ENCODE assay signal across 8 cellular contexts in genomic region chr1:26335774-26336476, GRCh38. TPM values are rescaled to one million over a fixed set of nuclear protein-coding genes. Genes with fewer than 3 reads are reported as not detected.
DNase-seq lines count a peak whose midpoint lies in the region; ATAC-seq and TF ChIP-seq lines count a peak whose summit lies in the region.

No MANE protein-coding gene starts in this region.

- H3K4me3 Mint-ChIP-seq in CD8-positive, alpha-beta T cell = peak overlapping the region; percentile 87
- peak overlapping the region; percentile 89 for H3K4me3 Mint-ChIP-seq in central memory CD8-positive, alpha-beta T cell

- intact Hi-C loops in CD8-positive, alpha-beta T cell (cut with DNase I, micrococcal nuclease) = loop anchor here (1.0 to 2.0 kb wide), 6 partner anchors 22 to 102 kb away; partner anchors contain the start of gene CEP85 (in 1 of the 2)

- peak overlapping the region; percentile 52 for H3K27ac Mint-ChIP-seq in CD8-positive, alpha-beta T cell
- peak overlapping the region; percentile 29 for H3K27ac Mint-ChIP-seq in central memory CD8-positive, alpha-beta T cell (ENCODE audit: low read depth)

- peak overlapping the region; percentile 89 for H3K4me3 ChIP-seq in CD8-positive, alpha-beta T cell (ENCODE audit: low read depth, low read length)
- peak overlapping the region; percentile 74 for H3K4me3 ChIP-seq in Loucy (ENCODE audit: low read length, poor library complexity, severe bottlenecking)
- peak overlapping the region; percentile 38 to 47 for H3K4me3 ChIP-seq in muscle layer of colon (ENCODE audit: low read depth in 1 of 2, low read length in 2 of 2)

- peaks cover 18% of the 10 kb centered on the region for H3K4me1 ChIP-seq in CD8-positive, alpha-beta T cell (ENCODE audit: insufficient read depth, low read length)
- H3K4me1 ChIP-seq in Loucy (ENCODE audit: insufficient read depth, low read length, poor library complexity, severe bottlenecking) (peaks cover 19% of the 10 kb centered on the region), muscle layer of colon (ENCODE audit: insufficient read depth, low read length) (no peaks in the 10 kb centered on the region)

- peaks cover 1% of the 10 kb centered on the region for H3K36me3 Mint-ChIP-seq in CD8-positive, alpha-beta T cell
- peaks cover 2% of the 10 kb centered on the region for H3K36me3 Mint-ChIP-seq in central memory CD8-positive, alpha-beta T cell (ENCODE audit: insufficient read depth)

- peak; percentile 20 for ATAC-seq in CD8-positive, alpha-beta T cell
- no peak for ATAC-seq in central memory CD8-positive, alpha-beta T cell (replicated peaks; ENCODE audit: extremely low read depth, poor library complexity, severe bottlenecking)
- ATAC-seq in HG03097 (IDR thresholded peaks at IDR 0.05; ENCODE audit: low FRiP score, unreplicated experiment) = no peak
- ATAC-seq in GM21786 (IDR thresholded peaks at IDR 0.05; ENCODE audit: unreplicated experiment) = no peak

- POLR2A ChIA-PET in CD8-positive, alpha-beta T cell (lab: Charles Lee) = interaction anchor here (0.8 kb wide), 2 partner anchors 14 to 53 kb away, joined by 3 read pairs; no protein-coding TSS in a partner anchor
- POLR2A ChIA-PET in GM10248 (lab: Yijun Ruan, JAX) = no interaction called here

- no peaks in the 10 kb centered on the region for H3F3A ChIP-seq in Loucy (ENCODE audit: low read depth)

- H3K9ac ChIP-seq in Loucy (ENCODE audit: low read depth, low read length, poor library complexity, severe bottlenecking) (peak overlapping the region; percentile 50), muscle layer of colon (ENCODE audit: low read length) (no peak overlapping the region)

- peak overlapping the region; percentile 62 for H3K4me2 ChIP-seq in Loucy (ENCODE audit: low read depth, low read length, poor library complexity, severe bottlenecking)

- no peaks in the 10 kb centered on the region for H3K9me3 ChIP-seq in CD8-positive, alpha-beta T cell (ENCODE audit: low read length)
- no peaks in the 10 kb centered on the region for H3K9me3 ChIP-seq in Loucy (ENCODE audit: insufficient read depth, low read depth, low read length)
- H3K9me3 ChIP-seq in muscle layer of colon (ENCODE audit: low read length) = no peaks in the 10 kb centered on the region

- H3K27ac ChIP-seq in CD8-positive, alpha-beta T cell (ENCODE audit: low read depth, low read length) = no peak overlapping the region
- no peak overlapping the region for H3K27ac ChIP-seq in muscle layer of colon (ENCODE audit: low read depth, low read length)

- no peaks in the 10 kb centered on the region for H3K79me2 ChIP-seq in Loucy (ENCODE audit: insufficient read depth, low read length)

- H4K20me1 ChIP-seq in Loucy (ENCODE audit: insufficient read depth, low read length, poor library complexity, severe bottlenecking) = no peaks in the 10 kb centered on the region

- peak overlapping the region; percentile 71 for H2AFZ ChIP-seq in Loucy (ENCODE audit: low read length)

- H3K9me3 Mint-ChIP-seq in CD8-positive, alpha-beta T cell = no peaks in the 10 kb centered on the region
- H3K9me3 Mint-ChIP-seq in central memory CD8-positive, alpha-beta T cell = no peaks in the 10 kb centered on the region

- H3K4me1 Mint-ChIP-seq in CD8-positive, alpha-beta T cell (ENCODE audit: low read depth) = peaks cover 13% of the 10 kb centered on the region
- H3K4me1 Mint-ChIP-seq in central memory CD8-positive, alpha-beta T cell = peaks cover 11% of the 10 kb centered on the region

- H3K27me3 Mint-ChIP-seq in CD8-positive, alpha-beta T cell (ENCODE audit: low read depth) = no peaks in the 10 kb centered on the region
- H3K27me3 Mint-ChIP-seq in central memory CD8-positive, alpha-beta T cell = no peaks in the 10 kb centered on the region

- H3K27me3 ChIP-seq in CD8-positive, alpha-beta T cell (ENCODE audit: insufficient read depth, low read length) = no peaks in the 10 kb centered on the region
- H3K27me3 ChIP-seq in Loucy (ENCODE audit: insufficient read depth, low read length, poor library complexity, severe bottlenecking) (no peaks in the 10 kb centered on the region), muscle layer of colon (ENCODE audit: control insufficient read depth in 1 of 2, insufficient read depth in 2 of 2, low read length in 2 of 2) (peaks cover 16 to 47% of the 10 kb centered on the region in 2 donors)

- H3K36me3 ChIP-seq in CD8-positive, alpha-beta T cell (ENCODE audit: insufficient read depth, low read length) = no peaks in the 10 kb centered on the region
- H3K36me3 ChIP-seq in Loucy (ENCODE audit: insufficient read depth, low read length) = no peaks in the 10 kb centered on the region
- no peaks in the 10 kb centered on the region for H3K36me3 ChIP-seq in muscle layer of colon (ENCODE audit: insufficient read depth, low read length)

- DNase-seq in CD8-positive, alpha-beta T cell = no peak
- no peak for DNase-seq in central memory CD8-positive, alpha-beta T cell (ENCODE audit: low spot score in 2 of 2)
- no peak for DNase-seq in GM10248 (ENCODE audit: extremely low spot score)
- DNase-seq in stimulated activated CD4-positive, alpha-beta T cell treated with anti-CD3 and anti-CD28 coated beads, Interleukin-2, amount 100 ng/mL, for 48 hours = no peak

- H3K9me2 ChIP-seq in Loucy (replicated peaks; ENCODE audit: low read depth, low read length) = no peaks in the 10 kb centered on the region

- CTCF ChIA-PET in CD8-positive, alpha-beta T cell (lab: Charles Lee) = interaction anchor here (0.8 to 27.4 kb wide), 5 partner anchors 14 to 82 kb away, joined by 3 to 844 read pairs (median 5); partner anchors contain the start of gene SH3BGRL3
- CTCF ChIA-PET in GM10248 (lab: Yijun Ruan, JAX) = interaction anchor here (1.1 to 1.8 kb wide), 5 partner anchors 14 to 102 kb away, joined by 3 to 10 read pairs (median 5); partner anchors contain the start of gene CEP85

- TF ChIP-seq CTCF in CD8-positive, alpha-beta T cell (IDR thresholded peaks at IDR 0.05) = no peak
- no peak for TF ChIP-seq CTCF in Loucy (conservative IDR thresholded peaks at IDR 0.05; ENCODE audit: low read length)
- TF ChIP-seq CTCF in GM10248 (IDR thresholded peaks at IDR 0.05; ENCODE audit: control extremely low read depth, extremely low read depth, low read depth, missing control alignments) = no peak

RNA-seq across cellular contexts. Expression of gene CRYBG2, which starts 18.0 kb away (rescaled TPM):
- 1 to 10 TPM in 1 of 2 experiments, under 1 TPM in 1; 0.33 to 1.0 TPM for total RNA-seq in CD8-positive, alpha-beta T cell

RNA-seq across cellular contexts. Expression of gene CD52, which starts 18.2 kb away (rescaled TPM):
- 100 to 1,000 TPM; 285 to 289 TPM for total RNA-seq in CD8-positive, alpha-beta T cell

RNA-seq across cellular contexts. Expression of gene UBXN11, which starts 29.5 kb away (rescaled TPM):
- total RNA-seq in CD8-positive, alpha-beta T cell = 10 to 100 TPM; 28.6 to 33.8 TPM

RNA-seq across cellular contexts. Expression of gene ZNF683, which starts 36.6 kb away (rescaled TPM):
- 10 to 100 TPM in 1 of 2 experiments, 1 to 10 TPM in 1; 8.4 to 10.9 TPM for total RNA-seq in CD8-positive, alpha-beta T cell

RNA-seq across cellular contexts. Expression of gene SH3BGRL3, which starts 56.0 kb away (rescaled TPM):
- total RNA-seq in CD8-positive, alpha-beta T cell = 100 to 1,000 TPM; 187 to 191 TPM
